8 cellular contexts compared by ENCODE assay signal in genomic region chr17:56715613-56716357, GRCh38.
DNase-seq lines count a peak whose midpoint lies in the region; ATAC-seq and TF ChIP-seq lines count a peak whose summit lies in the region.

No MANE protein-coding gene starts in this region.

- in situ Hi-C loops in HAP-1 (cut with MboI; ENCODE audit: low sequenced_read_pairs), result loop anchor here (10.0 kb wide), 2 partner anchors 121 to 211 kb away; partner anchors contain the start of gene NOG

- no peaks in the 10 kb centered on the region for H3K4me1 Mint-ChIP-seq in activated T-helper 17 cell treated with anti-CD3 and anti-CD28 coated beads, Interleukin-2, amount 50 U/mL, for 72 hours

- no peak overlapping the region for H3K4me2 ChIP-seq in osteoblast (ENCODE audit: insufficient read depth, low read length)

- H3K27ac ChIP-seq in foreskin keratinocyte, result no peak overlapping the region
- no peak overlapping the region for H3K27ac ChIP-seq in osteoblast (ENCODE audit: low read depth, low read length)
- no peak overlapping the region for H3K27ac ChIP-seq in tibial artery

- no peaks in the 10 kb centered on the region for H3K27me3 ChIP-seq in HAP-1 (ENCODE audit: low read depth)
- no peaks in the 10 kb centered on the region for H3K27me3 ChIP-seq in MG63
- H3K27me3 ChIP-seq in foreskin keratinocyte, result no peaks in the 10 kb centered on the region
- no peaks in the 10 kb centered on the region for H3K27me3 ChIP-seq in osteoblast (ENCODE audit: insufficient read depth, low read length)
- H3K27me3 ChIP-seq in tibial artery, result peaks cover 0 to 5% of the 10 kb centered on the region in 2 donors

- H3K4me3 Mint-ChIP-seq in activated T-helper 17 cell treated with anti-CD3 and anti-CD28 coated beads, Interleukin-2, amount 50 U/mL, for 72 hours, result no peak overlapping the region

- H2AFZ ChIP-seq in osteoblast (ENCODE audit: low read length), result peak overlapping the region; percentile 71

- no peaks in the 10 kb centered on the region for H3K36me3 Mint-ChIP-seq in activated T-helper 17 cell treated with anti-CD3 and anti-CD28 coated beads, Interleukin-2, amount 50 U/mL, for 72 hours (ENCODE audit: low read depth)

- ATAC-seq in activated T-helper 17 cell treated with anti-CD3 and anti-CD28 coated beads, Interleukin-2, amount 50 U/mL, for 72 hours (replicated peaks), result peak; percentile 86
- ATAC-seq in foreskin keratinocyte, result peak; percentile 81

- H3K27ac Mint-ChIP-seq in activated T-helper 17 cell treated with anti-CD3 and anti-CD28 coated beads, Interleukin-2, amount 50 U/mL, for 72 hours, result no peak overlapping the region

- H3K27me3 Mint-ChIP-seq in activated T-helper 17 cell treated with anti-CD3 and anti-CD28 coated beads, Interleukin-2, amount 50 U/mL, for 72 hours, result no peaks in the 10 kb centered on the region

- H3K36me3 ChIP-seq in HAP-1 (replicated peaks) (no peaks in the 10 kb centered on the region), MG63 (no peaks in the 10 kb centered on the region), osteoblast (ENCODE audit: insufficient read depth, low read length) (no peaks in the 10 kb centered on the region), tibial artery (no peaks in the 10 kb centered on the region)

- H3K4me1 ChIP-seq in HAP-1 (no peaks in the 10 kb centered on the region; the same call in 1 of the 2 replicates), foreskin keratinocyte (peaks cover 18% of the 10 kb centered on the region), osteoblast (ENCODE audit: insufficient read depth, low read length) (no peaks in the 10 kb centered on the region), tibial artery (no peaks in the 10 kb centered on the region)

- TF ChIP-seq CTCF in foreskin keratinocyte (conservative IDR thresholded peaks at IDR 0.05) (peak; percentile 92), osteoblast (IDR thresholded peaks at IDR 0.05; ENCODE audit: extremely low read depth, low read depth, low read length) (peak; percentile 87), tibial artery (IDR thresholded peaks at IDR 0.05) (peak; percentile 77 to 78)

- no peaks in the 10 kb centered on the region for H3K9me3 ChIP-seq in HAP-1
- H3K9me3 ChIP-seq in MG63, result no peaks in the 10 kb centered on the region
- H3K9me3 ChIP-seq in osteoblast (ENCODE audit: low read depth, low read length), result no peaks in the 10 kb centered on the region
- H3K9me3 ChIP-seq in tibial artery, result no peaks in the 10 kb centered on the region

- H3K4me3 ChIP-seq in HAP-1, result no peak overlapping the region
- no peak overlapping the region for H3K4me3 ChIP-seq in MG63
- no peak overlapping the region for H3K4me3 ChIP-seq in osteoblast (ENCODE audit: insufficient read depth, low read length)
- H3K4me3 ChIP-seq in tibial artery, result no peak overlapping the region

- H3K79me2 ChIP-seq in osteoblast (ENCODE audit: insufficient read depth, low read length), result no peaks in the 10 kb centered on the region

- intact Hi-C loops in tibial artery (cut with DNase I; ENCODE audit: low total_unique reads), result loop anchor here (2.0 kb wide), 1 partner anchor 123 kb away; the partner anchor contains the start of gene NOG

- DNase-seq in GDM1 (lab: John Stamatoyannopoulos, UW) (peak; percentile 96), HAP-1 (ENCODE audit: low spot score in 2 of 2) (peak; percentile 75 to 88), MG63 (peak; percentile 62), SHP77 (lab: John Stamatoyannopoulos, UW) (peak; percentile 49 to 59), foreskin keratinocyte (peak in 1 of 2 donors; percentile 62), osteoblast (ENCODE audit: insufficient read length, low spot score, missing footprints) (peak; percentile 88), tibial artery (peak; percentile 79 to 84)

- no peaks in the 10 kb centered on the region for H4K20me1 ChIP-seq in osteoblast (ENCODE audit: insufficient read depth, low read length)

- H3K9me3 Mint-ChIP-seq in activated T-helper 17 cell treated with anti-CD3 and anti-CD28 coated beads, Interleukin-2, amount 50 U/mL, for 72 hours, result no peaks in the 10 kb centered on the region
